ENCODE assay signal across 9 cellular contexts in genomic region chr22:38228873-38229740, GRCh38. TPM values are rescaled to one million over a fixed set of nuclear protein-coding genes. Genes with fewer than 3 reads are reported as not detected.
DNase-seq lines count a peak whose midpoint lies in the region; ATAC-seq and TF ChIP-seq lines count a peak whose summit lies in the region.
"Had no signal": no experiment of that assay in that cellular context is flagged by ENCODE, and none has a peak within 500 bp of the region (broad histone marks: within the 10 kb centered on the region; RNA-seq: fewer than 3 reads in every experiment).

No MANE protein-coding gene starts in this region.

- H3K4me1 ChIP-seq in adipocyte (ENCODE audit: control insufficient read depth, insufficient read depth, low read length) (peaks cover 38% of the 10 kb centered on the region), right atrium auricular region (peaks cover 0 to 51% of the 10 kb centered on the region in 2 donors)

- H3K27me3 ChIP-seq in adipocyte (replicated peaks; ENCODE audit: control insufficient read depth, insufficient read depth, low read length) (no peaks in the 10 kb centered on the region), right atrium auricular region (no peaks in the 10 kb centered on the region)

- H3K36me3 ChIP-seq in adipocyte (ENCODE audit: control insufficient read depth, insufficient read depth, low read length, severe bottlenecking) = peaks cover 69% of the 10 kb centered on the region
- H3K36me3 ChIP-seq in right atrium auricular region = peaks cover 78% of the 10 kb centered on the region

- no peaks in the 10 kb centered on the region for H3K9me3 ChIP-seq in adipocyte (ENCODE audit: control insufficient read depth, low read length)
- H3K9me3 ChIP-seq in right atrium auricular region = no peaks in the 10 kb centered on the region

- H3K9ac ChIP-seq in adipocyte (ENCODE audit: low read length) = peak overlapping the region; percentile 19

- H3K4me3 ChIP-seq in adipocyte (ENCODE audit: low read length) (no peak overlapping the region), right atrium auricular region (no peak overlapping the region)

- ATAC-seq in left lobe of liver = no peak
- ATAC-seq in GM18867 (IDR thresholded peaks at IDR 0.05; ENCODE audit: unreplicated experiment) = no peak
- no peak for ATAC-seq in GM21529 (IDR thresholded peaks at IDR 0.05; ENCODE audit: unreplicated experiment)

- DNase-seq in NCI-H1417 (lab: John Stamatoyannopoulos, UW) (peak in 2 of 3 experiments; percentile 17 to 48), NCI-H1417 treated with DMSO at 0.1 percent for 48 hours (lab: John Stamatoyannopoulos, UW) (no peak), adipocyte (ENCODE audit: low read depth) (peak; percentile 70), right atrium auricular region (ENCODE audit: low spot score) (peak; percentile 85), stromal cell of bone marrow (ENCODE audit: low read depth) (peak; percentile 48), left lobe of liver (ENCODE audit: low spot score) (no peak)
- DNase-seq: activated CD8-positive, alpha-beta memory T cell treated with anti-CD3 and anti-CD28 coated beads for 24 hours had no signal

- H3K27ac ChIP-seq in right atrium auricular region = peak overlapping the region; percentile 72 to 87

- no peak for TF ChIP-seq CTCF in right atrium auricular region (IDR thresholded peaks at IDR 0.05)

RNA-seq across cellular contexts. Expression of gene MAFF, which starts 27.3 kb away (rescaled TPM):
- 10 to 100 TPM; 24.8 to 43.5 TPM for total RNA-seq in right atrium auricular region
- 2.5 TPM for total RNA-seq in left lobe of liver

RNA-seq across cellular contexts. Expression of gene TMEM184B, which starts 43.7 kb away (rescaled TPM):
- total RNA-seq in right atrium auricular region (10 to 100 TPM; 51.2 to 76.1 TPM), left lobe of liver (11.7 TPM)

RNA-seq across cellular contexts. Expression of gene PLA2G6, which starts 47.5 kb away (rescaled TPM):
- total RNA-seq in right atrium auricular region (10 to 100 TPM in 1 of 2 donors, 1 to 10 TPM in 1; 9.0 to 15.6 TPM), left lobe of liver (32.1 TPM)

Comparison
In these comparisons a context has a peak if more than half of its experiments do, and no peak if none do; other contexts are left out.
1. DNase-seq: peak in NCI-H1417 (2 of 3), adipocyte (single experiment), right atrium auricular region (single experiment) and stromal cell of bone marrow (single experiment); none in NCI-H1417 treated with DMSO at 0.1 percent for 48 hours (single experiment) and left lobe of liver (single experiment).